ENCODE assay signal across 8 cellular contexts in the genomic region with DNA sequence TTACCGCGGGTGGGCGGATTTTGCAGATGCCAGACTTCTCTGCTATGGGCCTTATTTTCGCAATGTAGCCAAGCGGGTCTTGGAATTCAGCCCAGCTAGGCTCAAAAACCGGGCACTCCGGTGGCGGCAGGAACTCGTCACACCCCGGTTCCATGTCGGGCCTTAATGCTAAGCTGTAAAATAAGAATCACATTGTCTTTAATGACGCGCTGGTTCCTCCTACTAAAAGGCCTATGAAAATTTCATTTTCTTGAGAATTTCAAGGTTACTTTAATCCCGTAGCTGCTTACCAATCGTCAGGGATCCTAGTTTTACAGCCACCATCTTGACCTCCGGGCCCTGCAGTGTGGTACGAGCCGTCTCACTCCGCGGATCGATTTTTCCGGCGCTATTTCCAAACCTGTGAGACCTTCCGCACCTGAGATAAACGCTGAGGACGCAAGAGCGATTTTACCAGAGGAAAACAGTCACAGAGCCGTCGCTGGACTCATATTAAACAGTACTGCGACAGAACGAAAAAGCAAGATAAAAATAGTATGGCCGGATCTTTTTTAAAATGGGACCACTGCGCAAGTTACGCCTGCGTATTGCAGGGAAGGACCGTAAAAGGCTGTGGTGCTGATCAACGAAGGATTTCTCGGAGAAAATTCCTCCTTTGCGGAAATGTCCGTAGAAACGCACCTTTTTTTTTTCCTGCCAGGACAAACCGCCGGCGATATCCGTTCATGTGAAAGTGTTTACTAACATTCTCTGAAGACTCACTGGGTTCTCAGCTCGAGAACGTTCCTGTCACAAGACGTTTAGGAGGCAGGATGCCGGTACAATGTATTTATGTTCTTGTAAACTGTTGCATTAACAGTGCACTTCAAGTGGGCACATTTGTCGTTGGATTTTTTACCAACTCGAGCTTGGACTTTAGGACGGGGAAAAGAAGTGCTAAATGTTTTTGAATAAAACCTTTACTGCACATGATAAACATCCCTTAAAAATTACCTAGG. TPM values are rescaled to one million over a fixed set of nuclear protein-coding genes. Genes with fewer than 3 reads are reported as not detected.
DNase-seq lines count a peak whose midpoint lies in the region; ATAC-seq and TF ChIP-seq lines count a peak whose summit lies in the region.

A gene (minus strand): TSS at position 346 of the 998 bp plus-strand sequence. CDS start 192 bp downstream, at position 154.

- TF ChIP-seq CTCF in lower lobe of right lung (IDR thresholded peaks at IDR 0.05) = no peak
- TF ChIP-seq CTCF in thoracic aorta (IDR thresholded peaks at IDR 0.05) = no peak

- peaks cover 1% of the 10 kb centered on the region for H3K9me3 Mint-ChIP-seq in activated naive CD8-positive, alpha-beta T cell treated with anti-CD3 and anti-CD28 coated beads, Interleukin-2, amount 10 ng/mL, durations not matched to agents 7 days and 5 days

- H3K9me3 ChIP-seq in lower lobe of right lung (no peaks in the 10 kb centered on the region), thoracic aorta (no peaks in the 10 kb centered on the region)

- H3K27ac ChIP-seq in lower lobe of right lung (peak within 1 kb of the TSS; percentile 86), thoracic aorta (peak within 1 kb of the TSS; percentile 93 to 95)

- peak; percentile 67 for DNase-seq in SKM-1 treated with dmso at 0.1 percent for 144 hours (lab: John Stamatoyannopoulos, UW; ENCODE audit: unreplicated experiment)
- DNase-seq in SKM-1 (lab: John Stamatoyannopoulos, UW; ENCODE audit: unreplicated experiment) = no peak
- DNase-seq in NCI-H2196 (lab: John Stamatoyannopoulos, UW; ENCODE audit: unreplicated experiment) = peak; percentile 84
- DNase-seq in activated naive CD8-positive, alpha-beta T cell treated with anti-CD3 and anti-CD28 coated beads, Interleukin-2, amount 10 ng/mL, durations not matched to agents 7 days and 5 days = peak; percentile 51
- DNase-seq in lower lobe of right lung = peak; percentile 55
- no peak for DNase-seq in thoracic aorta (ENCODE audit: low spot score)
- DNase-seq in NCI-H774 (lab: John Stamatoyannopoulos, UW) = no peak

- peaks cover 10% of the 10 kb centered on the region for H3K4me1 Mint-ChIP-seq in activated naive CD8-positive, alpha-beta T cell treated with anti-CD3 and anti-CD28 coated beads, Interleukin-2, amount 10 ng/mL, durations not matched to agents 7 days and 5 days

- H3K36me3 ChIP-seq in lower lobe of right lung (peaks cover 34% of the 10 kb centered on the region), thoracic aorta (no peaks in the 10 kb centered on the region)

- intact Hi-C loops in lower lobe of right lung (cut with DNase I) = no loop called here

- peak within 1 kb of the TSS; percentile 60 for H3K4me3 ChIP-seq in lower lobe of right lung
- H3K4me3 ChIP-seq in thoracic aorta = peak within 1 kb of the TSS; percentile 85

- ATAC-seq in activated naive CD8-positive, alpha-beta T cell treated with anti-CD3 and anti-CD28 coated beads, Interleukin-2, amount 10 ng/mL, durations not matched to agents 7 days and 5 days (ENCODE audit: low read depth) = peak; percentile 93
- ATAC-seq in lower lobe of right lung = peak in 1 of 2 donors; percentile 89
- peak; percentile 60 for ATAC-seq in thoracic aorta (ENCODE audit: insufficient number of reproducible peaks, low FRiP score, low read depth)
- ATAC-seq in HG02885 (IDR thresholded peaks at IDR 0.05; ENCODE audit: poor library complexity, unreplicated experiment) = no peak

- H3K27ac Mint-ChIP-seq in activated naive CD8-positive, alpha-beta T cell treated with anti-CD3 and anti-CD28 coated beads, Interleukin-2, amount 10 ng/mL, durations not matched to agents 7 days and 5 days = peak within 1 kb of the TSS; percentile 96

- H3K4me3 Mint-ChIP-seq in activated naive CD8-positive, alpha-beta T cell treated with anti-CD3 and anti-CD28 coated beads, Interleukin-2, amount 10 ng/mL, durations not matched to agents 7 days and 5 days = peak within 1 kb of the TSS; percentile 91

- POLR2A ChIA-PET in activated naive CD8-positive, alpha-beta T cell treated with anti-CD3 and anti-CD28 coated beads, Interleukin-2, amount 10 ng/mL, durations not matched to agents 7 days and 5 days (lab: Charles Lee) = interaction anchor here (0.8 to 2.1 kb wide), 6 partner anchors 13 to 285 kb away, joined by 3 to 19 read pairs (median 3); no protein-coding TSS in a partner anchor

- H3K36me3 Mint-ChIP-seq in activated naive CD8-positive, alpha-beta T cell treated with anti-CD3 and anti-CD28 coated beads, Interleukin-2, amount 10 ng/mL, durations not matched to agents 7 days and 5 days = peaks cover 17% of the 10 kb centered on the region

- H3K4me1 ChIP-seq in lower lobe of right lung (no peaks in the 10 kb centered on the region), thoracic aorta (ENCODE audit: control insufficient read depth in 1 of 2, low read depth in 2 of 2) (peaks cover 0 to 10% of the 10 kb centered on the region in 2 donors)

- peaks cover 2% of the 10 kb centered on the region for H3K27me3 Mint-ChIP-seq in activated naive CD8-positive, alpha-beta T cell treated with anti-CD3 and anti-CD28 coated beads, Interleukin-2, amount 10 ng/mL, durations not matched to agents 7 days and 5 days

- H3K27me3 ChIP-seq in lower lobe of right lung (ENCODE audit: low read depth) (no peaks in the 10 kb centered on the region), thoracic aorta (replicated peaks; ENCODE audit: insufficient read depth) (no peaks in the 10 kb centered on the region)

RNA-seq across cellular contexts. Expression of the gene that starts here (rescaled TPM):
- total RNA-seq in activated naive CD8-positive, alpha-beta T cell treated with anti-CD3 and anti-CD28 coated beads, Interleukin-2, amount 10 ng/mL, durations not matched to agents 7 days and 5 days = 10 to 100 TPM; 92.7 to 98.0 TPM
- total RNA-seq in lower lobe of right lung = 69.2 TPM
- total RNA-seq in thoracic aorta = 100 to 1,000 TPM; 105 to 118 TPM

Comparison
In these comparisons a context has a peak if more than half of its experiments do, and no peak if none do; other contexts are left out.
1. DNase-seq: peak in SKM-1 treated with dmso at 0.1 percent for 144 hours (single experiment), NCI-H2196 (single experiment), activated naive CD8-positive, alpha-beta T cell treated with anti-CD3 and anti-CD28 coated beads, Interleukin-2, amount 10 ng/mL, durations not matched to agents 7 days and 5 days (single experiment) and lower lobe of right lung (single experiment); none in SKM-1 (single experiment), thoracic aorta (single experiment) and NCI-H774 (single experiment).